In the genomic region with DNA sequence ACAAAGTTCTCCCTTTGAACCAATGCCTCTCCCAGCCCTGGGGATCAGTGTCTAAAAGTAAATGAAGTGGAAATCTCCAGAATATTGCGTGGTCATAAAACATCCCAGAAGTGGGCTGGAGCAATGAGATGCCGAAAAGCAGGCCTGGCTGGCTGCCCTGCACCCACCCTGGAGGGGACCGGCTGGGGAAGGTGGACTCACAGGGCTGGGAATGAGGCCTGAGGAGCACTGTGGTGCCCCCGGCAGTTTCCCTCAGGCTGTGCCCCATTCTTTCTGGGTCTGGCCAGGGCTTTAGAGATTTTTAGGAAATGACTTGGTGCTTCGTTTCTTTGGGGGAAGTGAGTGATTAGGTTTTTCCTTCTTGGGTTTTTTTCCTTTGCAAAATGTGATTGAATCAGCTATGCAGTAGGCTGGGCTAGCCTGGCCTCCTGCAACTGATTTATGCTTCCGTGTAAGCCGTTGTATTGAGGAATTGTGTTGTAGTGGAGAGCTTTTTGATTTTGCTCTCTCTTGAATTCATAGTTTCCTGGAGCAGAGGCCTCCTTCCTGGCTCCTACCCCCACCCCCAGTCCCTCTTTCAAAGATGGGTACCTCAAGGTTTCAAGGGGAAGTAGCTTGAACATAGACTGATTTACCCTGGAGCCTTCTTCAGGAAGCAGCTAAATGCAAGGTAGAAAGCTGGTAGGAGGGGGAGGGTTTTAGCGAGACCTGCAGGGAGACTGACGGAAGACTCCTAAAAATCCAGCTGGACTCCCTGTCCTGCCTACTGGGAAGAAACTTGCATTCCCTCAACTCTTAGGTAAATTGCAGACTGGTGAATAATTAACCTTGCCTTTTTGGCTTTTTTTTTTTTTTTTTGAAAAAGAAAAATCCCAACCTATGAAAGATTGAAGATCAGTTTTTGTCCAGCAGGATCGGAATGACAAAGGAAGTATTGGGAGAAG, we compare ENCODE assay signal across 9 cellular contexts.
A peak's percentile ranks its signal among the peaks of the same experiment; 100 is the strongest.
DNase-seq lines count a peak whose midpoint lies in the region; ATAC-seq, FAIRE-seq and TF ChIP-seq lines count a peak whose summit lies in the region.
"Had no signal": no experiment of that assay in that cellular context is flagged by ENCODE, and none has a peak within 500 bp of the region (broad histone marks: within the 10 kb centered on the region; RNA-seq: fewer than 3 reads in every experiment).

No MANE protein-coding gene starts in this region.

- no peak for FAIRE-seq in RCC 7860 (lab: Jason Lieb, UNC)

- intact Hi-C loops in CD8-positive, alpha-beta T cell (cut with DNase I, micrococcal nuclease) = no loop called here

- H3K4me1 Mint-ChIP-seq in CD8-positive, alpha-beta T cell (ENCODE audit: low read depth) = peaks cover 7% of the 10 kb centered on the region

- TF ChIP-seq CTCF in fibroblast of pulmonary artery (IDR thresholded peaks at IDR 0.05; ENCODE audit: low read length, missing control alignments) = no peak
- no peak for TF ChIP-seq CTCF in CD8-positive, alpha-beta T cell (IDR thresholded peaks at IDR 0.05)

- no peaks in the 10 kb centered on the region for H3K36me3 ChIP-seq in CD8-positive, alpha-beta T cell (ENCODE audit: insufficient read depth, low read length)

- no peak overlapping the region for H3K27ac Mint-ChIP-seq in CD8-positive, alpha-beta T cell

- DNase-seq in GM03348 (ENCODE audit: low spot score) = peak; percentile 62
- peak; percentile 8 for DNase-seq in RCC 7860 (ENCODE audit: low spot score)
- DNase-seq in fibroblast of pulmonary artery (ENCODE audit: low read depth) = peak; percentile 52
- peak; percentile 31 for DNase-seq in renal cortical epithelial cell (ENCODE audit: low read depth)
- no peak for DNase-seq in CD8-positive, alpha-beta T cell
- no peak for DNase-seq in NCI-H2081 treated with DMSO at 0.1 percent for 48 hours (lab: John Stamatoyannopoulos, UW)
- no peak for DNase-seq in activated CD8-positive, alpha-beta memory T cell treated with anti-CD3 and anti-CD28 coated beads, Interleukin-2, amount 50 U/mL, for 48 hours
- DNase-seq: cerebellar nuclear complex had no signal

- ATAC-seq in CD8-positive, alpha-beta T cell = no peak
- no peak for ATAC-seq in HG03039 (IDR thresholded peaks at IDR 0.05; ENCODE audit: unreplicated experiment)

- no peaks in the 10 kb centered on the region for H3K9me3 Mint-ChIP-seq in CD8-positive, alpha-beta T cell

- H3K4me3 ChIP-seq in fibroblast of pulmonary artery (replicated peaks; ENCODE audit: low read depth, low read length) = peak overlapping the region; percentile 79
- H3K4me3 ChIP-seq in CD8-positive, alpha-beta T cell (ENCODE audit: low read depth, low read length) = no peak overlapping the region

- H3K4me1 ChIP-seq in CD8-positive, alpha-beta T cell (ENCODE audit: insufficient read depth, low read length) = peaks cover 6% of the 10 kb centered on the region

- no peak overlapping the region for H3K27ac ChIP-seq in CD8-positive, alpha-beta T cell (ENCODE audit: low read depth, low read length)

- H3K4me3 Mint-ChIP-seq in CD8-positive, alpha-beta T cell = no peak overlapping the region

- peaks cover 9% of the 10 kb centered on the region for H3K27me3 Mint-ChIP-seq in CD8-positive, alpha-beta T cell (ENCODE audit: low read depth)

- H3K27me3 ChIP-seq in CD8-positive, alpha-beta T cell (ENCODE audit: insufficient read depth, low read length) = no peaks in the 10 kb centered on the region

- H3K36me3 Mint-ChIP-seq in CD8-positive, alpha-beta T cell = no peaks in the 10 kb centered on the region

- CTCF ChIA-PET in CD8-positive, alpha-beta T cell (lab: Charles Lee) = interaction anchor here (0.7 to 1.2 kb wide), 3 partner anchors 27 to 281 kb away, joined by 3 to 4 read pairs (median 4); no protein-coding TSS in a partner anchor

- H3K9me3 ChIP-seq in CD8-positive, alpha-beta T cell (ENCODE audit: low read length) = no peaks in the 10 kb centered on the region

- POLR2A ChIA-PET in CD8-positive, alpha-beta T cell (lab: Charles Lee) = no interaction called here

Comparison
In these comparisons a context has a peak if more than half of its experiments do, and no peak if none do; other contexts are left out.
1. DNase-seq: peak in GM03348 (single experiment), RCC 7860 (single experiment), fibroblast of pulmonary artery (single experiment) and renal cortical epithelial cell (single experiment); none in CD8-positive, alpha-beta T cell (0 of 7), NCI-H2081 treated with DMSO at 0.1 percent for 48 hours (single experiment) and activated CD8-positive, alpha-beta memory T cell treated with anti-CD3 and anti-CD28 coated beads, Interleukin-2, amount 50 U/mL, for 48 hours (single experiment).